In the genomic region with DNA sequence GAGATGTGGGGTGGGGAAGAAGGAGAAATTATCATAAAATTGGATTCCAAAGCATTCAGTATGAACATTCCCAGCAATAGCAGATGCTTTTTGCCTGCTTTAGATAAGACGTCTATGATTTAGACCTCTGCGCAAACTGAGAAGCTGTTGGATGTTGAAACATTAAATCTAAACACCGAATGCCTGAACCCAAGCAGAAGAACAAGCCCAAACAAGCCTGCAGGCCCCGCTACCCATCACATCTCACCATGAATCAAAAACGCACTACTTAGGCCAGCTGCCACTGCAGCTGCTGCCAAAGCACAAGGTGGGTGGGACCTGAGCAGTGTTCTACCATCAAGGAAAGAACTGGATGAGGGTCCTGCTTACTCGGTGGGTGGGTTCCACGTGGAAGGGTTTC, we compare ENCODE assay signal across 25 cellular contexts. TPM values are rescaled to one million over a fixed set of nuclear protein-coding genes. Genes with fewer than 3 reads are reported as not detected.
DNase-seq lines count a peak whose midpoint lies in the region; TF ChIP-seq lines count a peak whose summit lies in the region.
"Had no signal": no experiment of that assay in that cellular context is flagged by ENCODE, and none has a peak within 500 bp of the region (broad histone marks: within the 10 kb centered on the region; RNA-seq: fewer than 3 reads in every experiment).

No MANE protein-coding gene starts in this region.

- intact Hi-C loops in MCF 10A (cut with micrococcal nuclease): no loop called here
- intact Hi-C loops in breast epithelium (cut with DNase I; ENCODE audit: low total_unique reads): no loop called here
- intact Hi-C loops in sigmoid colon (cut with DNase I): no loop called here
- intact Hi-C loops in Caco-2 (cut with micrococcal nuclease; ENCODE audit: unreplicated experiment): no loop called here

- TF ChIP-seq CTCF in MCF 10A (IDR thresholded peaks at IDR 0.05; ENCODE audit: unreplicated experiment) (no peak), breast epithelium (IDR thresholded peaks at IDR 0.05) (no peak), sigmoid colon (IDR thresholded peaks at IDR 0.05) (no peak), Caco-2 (IDR thresholded peaks at IDR 0.05; ENCODE audit: insufficient read depth in 1 of 2, low read depth in 1 of 2, low read length in 1 of 2, severe bottlenecking in 1 of 2, unreplicated experiment in 1 of 2) (no peak)

- WGBS in sigmoid colon, 2 donors: 87% methylated on average over 7 of the region's 7 CpGs

- H3K9me3 Mint-ChIP-seq in MCF 10A (ENCODE audit: unreplicated experiment) (no peaks in the 10 kb centered on the region), Caco-2 (ENCODE audit: unreplicated experiment) (no peaks in the 10 kb centered on the region)
- H3K9me3 Mint-ChIP-seq: activated naive CD4-positive, alpha-beta T cell treated with anti-CD3 and anti-CD28 coated beads for 36 hours; activated T-cell treated with anti-CD3 and anti-CD28 coated beads, Interleukin-2, amount 50 U/mL, for 4 hours; central memory CD8-positive, alpha-beta T cell had no signal

- no peak for TF ChIP-seq EP300 in sigmoid colon (IDR thresholded peaks at IDR 0.05)

- H3K4me3 ChIP-seq in breast epithelium (no peak overlapping the region), sigmoid colon (no peak overlapping the region), Caco-2 (ENCODE audit: low read depth, low read length) (no peak overlapping the region)
- H3K4me3 ChIP-seq: dorsolateral prefrontal cortex, gastrocnemius medialis, pancreas, tibial artery had no signal

- H3K27me3 ChIP-seq in breast epithelium: no peaks in the 10 kb centered on the region
- no peaks in the 10 kb centered on the region for H3K27me3 ChIP-seq in sigmoid colon
- no peaks in the 10 kb centered on the region for H3K27me3 ChIP-seq in Caco-2 (replicated peaks; ENCODE audit: control insufficient read depth, insufficient read depth, low read length)
- H3K27me3 ChIP-seq: dorsolateral prefrontal cortex, gastrocnemius medialis, pancreas, tibial artery had no signal

- H3K4me1 Mint-ChIP-seq in MCF 10A (ENCODE audit: insufficient read depth, unreplicated experiment) (peaks cover 39% of the 10 kb centered on the region), Caco-2 (ENCODE audit: low read depth, unreplicated experiment) (no peaks in the 10 kb centered on the region)
- H3K4me1 Mint-ChIP-seq: central memory CD8-positive, alpha-beta T cell had no signal

- H3K36me3 ChIP-seq in breast epithelium: no peaks in the 10 kb centered on the region
- no peaks in the 10 kb centered on the region for H3K36me3 ChIP-seq in sigmoid colon
- no peaks in the 10 kb centered on the region for H3K36me3 ChIP-seq in Caco-2 (ENCODE audit: control insufficient read depth, insufficient read depth, low read length)
- H3K36me3 ChIP-seq: gastrocnemius medialis, pancreas, tibial artery had no signal

- POLR2A ChIA-PET in MCF 10A (lab: Yijun Ruan, JAX): interaction anchor here (0.6 to 3.8 kb wide), 13 partner anchors 22 to 438 kb away, joined by 3 to 35 read pairs (median 4); a partner anchor contains a TSS
- POLR2A ChIA-PET in Caco-2 (lab: Charles Lee): no interaction called here

- H3K27ac ChIP-seq in breast epithelium: no peak overlapping the region
- peak overlapping the region; percentile 21 for H3K27ac ChIP-seq in epithelial cell of prostate
- peak overlapping the region in 3 of 4 donors; percentile 73 to 80 (median 75) for H3K27ac ChIP-seq in sigmoid colon
- H3K27ac ChIP-seq: dorsolateral prefrontal cortex, gastrocnemius medialis, pancreas, tibial artery had no signal

- H3K4me3 Mint-ChIP-seq in MCF 10A (ENCODE audit: unreplicated experiment): peak overlapping the region; percentile 23
- H3K4me3 Mint-ChIP-seq in Caco-2 (ENCODE audit: unreplicated experiment): no peak overlapping the region
- H3K4me3 Mint-ChIP-seq: activated naive CD4-positive, alpha-beta T cell treated with anti-CD3 and anti-CD28 coated beads for 36 hours; activated T-cell treated with anti-CD3 and anti-CD28 coated beads, Interleukin-2, amount 50 U/mL, for 4 hours; CD14-positive monocyte; central memory CD8-positive, alpha-beta T cell had no signal

- peak overlapping the region; percentile 64 for H3K27ac Mint-ChIP-seq in MCF 10A (ENCODE audit: low read depth, unreplicated experiment)
- H3K27ac Mint-ChIP-seq in Caco-2 (ENCODE audit: unreplicated experiment): no peak overlapping the region
- H3K27ac Mint-ChIP-seq: activated naive CD4-positive, alpha-beta T cell treated with anti-CD3 and anti-CD28 coated beads for 36 hours had no signal

- H3K4me1 ChIP-seq in breast epithelium (no peaks in the 10 kb centered on the region), sigmoid colon (peaks cover 0 to 48% (median 44%) of the 10 kb centered on the region in 4 donors), Caco-2 (no peaks in the 10 kb centered on the region)
- H3K4me1 ChIP-seq: tibial artery had no signal

- H3K9me3 ChIP-seq in breast epithelium: no peaks in the 10 kb centered on the region
- no peaks in the 10 kb centered on the region for H3K9me3 ChIP-seq in sigmoid colon
- H3K9me3 ChIP-seq in Caco-2: no peaks in the 10 kb centered on the region
- H3K9me3 ChIP-seq: gastrocnemius medialis, pancreas, tibial artery had no signal

- CTCF ChIA-PET in MCF 10A (lab: Yijun Ruan, JAX) (interaction anchor here (0.6 to 4.2 kb wide), 6 partner anchors 25 to 837 kb away, joined by 3 to 32 read pairs (median 3); a partner anchor contains a TSS), Caco-2 (lab: Charles Lee) (no interaction called here)

- peak; percentile 73 for DNase-seq in MCF 10A (ENCODE audit: unreplicated experiment)
- no peak for DNase-seq in breast epithelium (ENCODE audit: low spot score in 2 of 2)
- DNase-seq in NCI-H510A (lab: John Stamatoyannopoulos, UW): peak; percentile 14
- DNase-seq in epithelial cell of prostate (ENCODE audit: low read depth, low spot score): no peak
- DNase-seq in sigmoid colon: no peak
- DNase-seq in Caco-2: no peak
- DNase-seq in H4 (ENCODE audit: low spot score): no peak
- no peak for DNase-seq in RPMI8226
- DNase-seq: ACHN; activated CD4-positive, alpha-beta T cell treated with anti-CD3 and anti-CD28 coated beads for 1 hour; activated CD8-positive, alpha-beta memory T cell treated with anti-CD3 and anti-CD28 coated beads for 24 hours; activated naive CD4-positive, alpha-beta T cell treated with anti-CD3 and anti-CD28 coated beads for 36 hours; activated T-cell treated with anti-CD3 and anti-CD28 coated beads, Interleukin-2, amount 50 U/mL, for 4 hours; anterior cingulate cortex; dorsolateral prefrontal cortex; gastrocnemius medialis; GOT3; islet precursor cell; KG1; NCI-H2029 treated with DMSO at 0.1 percent for 48 hours; NK-92 treated with Interleukin-12 subunit alpha and Interleukin-12 subunit beta, amount 100 ng/mL, for 24 hours; pancreas; tibial artery had no signal

- H3K36me3 Mint-ChIP-seq in MCF 10A (ENCODE audit: insufficient read depth, unreplicated experiment) (no peaks in the 10 kb centered on the region), Caco-2 (ENCODE audit: insufficient read depth, unreplicated experiment) (no peaks in the 10 kb centered on the region)
- H3K36me3 Mint-ChIP-seq: CD14-positive monocyte had no signal

- no TSS peak for BruUV-seq in MCF 10A (replicated peaks; lab: Mats Ljungman, UMichigan)
- BruUV-seq in Caco-2 (replicated peaks; lab: Mats Ljungman, UMichigan): no TSS peak

- no peaks in the 10 kb centered on the region for H3K27me3 Mint-ChIP-seq in MCF 10A (ENCODE audit: insufficient read depth, unreplicated experiment)
- no peaks in the 10 kb centered on the region for H3K27me3 Mint-ChIP-seq in Caco-2 (ENCODE audit: insufficient read depth, unreplicated experiment)
- H3K27me3 Mint-ChIP-seq: central memory CD8-positive, alpha-beta T cell had no signal

- no peak for TF ChIP-seq POLR2A in breast epithelium (IDR thresholded peaks at IDR 0.05)
- TF ChIP-seq POLR2A in sigmoid colon (IDR thresholded peaks at IDR 0.05): no peak

RNA-seq across cellular contexts. Expression of a gene that starts 24.4 kb away (rescaled TPM):
- 103 and 393 TPM in 2 replicates for total RNA-seq in MCF 10A (2022)
- 100 to 1,000 TPM; 106 to 623 (median 386) TPM for total RNA-seq in breast epithelium
- total RNA-seq in sigmoid colon: 1,000 to 10,000 TPM in 1 of 4 donors, 100 to 1,000 TPM in 3; 172 to 3,974 (median 496) TPM
- polyA plus RNA-seq in sigmoid colon: 10 to 100 TPM; 13.2 to 95.5 (median 16.8) TPM
- total RNA-seq in Caco-2 (2022): 288 and 342 TPM in 2 replicates
- 277 and 278 TPM in 2 replicates for total RNA-seq in H4 (2014; rRNA removed; shearing (Covaris generic))

Comparison
In these comparisons a context has a peak if more than half of its experiments do, and no peak if none do; other contexts are left out.
1. DNase-seq: peak in MCF 10A (single experiment) and NCI-H510A (single experiment); none in breast epithelium (0 of 2), epithelial cell of prostate (single experiment), sigmoid colon (single experiment), Caco-2 (0 of 2), H4 (single experiment) and RPMI8226 (single experiment).
2. H3K27ac ChIP-seq: peak in epithelial cell of prostate (single experiment) and sigmoid colon (3 of 4); none in breast epithelium (0 of 2).